In genomic region chr22:17855891-17856290, GRCh38 we compare ENCODE assay signal across 20 cellular contexts.
"Had no signal": no experiment of that assay in that cellular context is flagged by ENCODE, and none has a peak within 500 bp of the region (broad histone marks: within the 10 kb centered on the region; RNA-seq: fewer than 3 reads in every experiment).

No MANE protein-coding gene starts in this region.

- H3K4me3 ChIP-seq: suprapubic skin, upper lobe of left lung had no signal

- H3K27ac ChIP-seq: epithelial cell of prostate, foreskin keratinocyte, suprapubic skin, upper lobe of left lung had no signal

- H3K27ac Mint-ChIP-seq: activated naive CD8-positive, alpha-beta T cell treated with anti-CD3 and anti-CD28 coated beads for 36 hours; activated T-helper 17 cell treated with anti-CD3 and anti-CD28 coated beads, Interleukin-2, amount 50 U/mL, for 72 hours; endodermal cell; stimulated activated naive CD8-positive, alpha-beta T cell treated with anti-CD3 and anti-CD28 coated beads, Interleukin-15, Interleukin-2, amounts not matched to agents 100 ng/mL and 50 ng/mL, for 24 hours; T-cell; T-helper 2 cell treated with Interferon-gamma antibody and Interleukin-4, amounts not matched to agents 5 μg/mL and 100 μg/mL, for 36 hours had no signal

- H3K4me3 Mint-ChIP-seq: activated naive CD8-positive, alpha-beta T cell treated with anti-CD3 and anti-CD28 coated beads for 36 hours; activated T-helper 17 cell treated with anti-CD3 and anti-CD28 coated beads, Interleukin-2, amount 50 U/mL, for 72 hours; endodermal cell; stimulated activated naive CD8-positive, alpha-beta T cell treated with anti-CD3 and anti-CD28 coated beads, Interleukin-15, Interleukin-2, amounts not matched to agents 100 ng/mL and 50 ng/mL, for 24 hours; T-cell; T-helper 2 cell treated with Interferon-gamma antibody and Interleukin-4, amounts not matched to agents 5 μg/mL and 100 μg/mL, for 36 hours had no signal

- DNase-seq: activated CD4-positive, alpha-beta T cell treated with anti-CD3 and anti-CD28 coated beads for 1 hour; activated CD4-positive, alpha-beta T cell treated with anti-CD3 and anti-CD28 coated beads, Interleukin-2, amount 50 U/mL, for 1 hour; activated naive CD8-positive, alpha-beta T cell treated with anti-CD3 and anti-CD28 coated beads for 36 hours; activated T-cell treated with anti-CD3 and anti-CD28 coated beads, Interleukin-2, amount 50 U/mL, for 1 hour; cerebellar nuclear complex; cortex of kidney; endodermal cell; foreskin keratinocyte; hippocampal formation; midbrain; occipital lobe; SIG-M5; stimulated activated CD4-positive, alpha-beta T cell treated with anti-CD3 and anti-CD28 coated beads, Interleukin-4, amount 100 ng/mL, for 4 hours; T-cell; upper lobe of left lung had no signal

- H3K27me3 ChIP-seq: foreskin keratinocyte, suprapubic skin, upper lobe of left lung had no signal

- H3K36me3 Mint-ChIP-seq: activated naive CD8-positive, alpha-beta T cell treated with anti-CD3 and anti-CD28 coated beads for 36 hours had no signal

- H3K9me3 Mint-ChIP-seq: activated naive CD8-positive, alpha-beta T cell treated with anti-CD3 and anti-CD28 coated beads for 36 hours; activated T-helper 17 cell treated with anti-CD3 and anti-CD28 coated beads, Interleukin-2, amount 50 U/mL, for 72 hours; endodermal cell; stimulated activated naive CD8-positive, alpha-beta T cell treated with anti-CD3 and anti-CD28 coated beads, Interleukin-15, Interleukin-2, amounts not matched to agents 100 ng/mL and 50 ng/mL, for 24 hours; T-cell; T-helper 2 cell treated with Interferon-gamma antibody and Interleukin-4, amounts not matched to agents 5 μg/mL and 100 μg/mL, for 36 hours had no signal

- H3K4me1 Mint-ChIP-seq: T-cell had no signal

- ATAC-seq: activated T-helper 17 cell treated with anti-CD3 and anti-CD28 coated beads, Interleukin-2, amount 50 U/mL, for 72 hours; foreskin keratinocyte; T-cell had no signal

- H3K27me3 Mint-ChIP-seq: activated naive CD8-positive, alpha-beta T cell treated with anti-CD3 and anti-CD28 coated beads for 36 hours; activated T-helper 17 cell treated with anti-CD3 and anti-CD28 coated beads, Interleukin-2, amount 50 U/mL, for 72 hours; stimulated activated naive CD8-positive, alpha-beta T cell treated with anti-CD3 and anti-CD28 coated beads, Interleukin-15, Interleukin-2, amounts not matched to agents 100 ng/mL and 50 ng/mL, for 24 hours; T-cell had no signal

- H3K9me3 ChIP-seq: suprapubic skin, upper lobe of left lung had no signal

- H3K4me1 ChIP-seq: upper lobe of left lung had no signal
